1 cellular context compared by ENCODE assay signal in genomic region chr1:246153796-246154212, GRCh38.
TF ChIP-seq lines count a peak whose summit lies in the region.

No MANE protein-coding gene starts in this region.

TF ChIP-seq in K562, 482 proteins besides CTCF, POLR2A, EP300 and RAD21 (continued from another document):
- no peak for TF ChIP-seq ZNF655 (CRISPR knock-in tag; IDR thresholded peaks at IDR 0.05)
